Comparison of ENCODE assay signal across 15 cellular contexts in genomic region chr4:67988986-67989385, GRCh38. TPM values are rescaled to one million over a fixed set of nuclear protein-coding genes. Genes with fewer than 3 reads are reported as not detected.
"Had no signal": no experiment of that assay in that cellular context is flagged by ENCODE, and none has a peak within 500 bp of the region (broad histone marks: within the 10 kb centered on the region; RNA-seq: fewer than 3 reads in every experiment).

No MANE protein-coding gene starts in this region.

- H3K27ac ChIP-seq: brain microvascular endothelial cell, coronary artery, prostate gland, right atrium auricular region, stomach, thoracic aorta, upper lobe of right lung had no signal

- H3K36me3 ChIP-seq: brain microvascular endothelial cell, prostate gland, right atrium auricular region, stomach, thoracic aorta, upper lobe of right lung had no signal

- H3K27me3 ChIP-seq: brain microvascular endothelial cell, right atrium auricular region, stomach, upper lobe of right lung had no signal

- DNase-seq: activated CD4-positive, alpha-beta memory T cell treated with anti-CD3 and anti-CD28 coated beads, Interleukin-2, amount 10 ng/mL, durations not matched to agents 7 days and 5 days; activated CD4-positive, CD25-positive, alpha-beta regulatory T cell; activated CD8-positive, alpha-beta memory T cell treated with anti-CD3 and anti-CD28 coated beads, Interleukin-2, amount 10 ng/mL, durations not matched to agents 7 days and 5 days; activated naive CD4-positive, alpha-beta T cell; activated naive CD8-positive, alpha-beta T cell treated with anti-CD3 and anti-CD28 coated beads for 36 hours; stimulated activated CD4-positive, alpha-beta T cell treated with anti-CD3 and anti-CD28 coated beads, Interleukin-2, amount 100 ng/mL, for 48 hours; stomach; upper lobe of right lung had no signal

- H3K9me3 ChIP-seq: prostate gland, right atrium auricular region, stomach, thoracic aorta, upper lobe of right lung had no signal

- H3K4me1 ChIP-seq: prostate gland, right atrium auricular region, stomach, upper lobe of right lung had no signal

- H3K4me3 ChIP-seq: coronary artery, lung, prostate gland, right atrium auricular region, stomach, thoracic aorta, upper lobe of right lung had no signal

RNA-seq across cellular contexts. Expression of gene TMPRSS11A, which starts 25.7 kb away (rescaled TPM):
- polyA plus RNA-seq: lung, neural cell had no signal
